In genomic region chr10:110923856-110924493, GRCh38 we compare ENCODE assay signal across 12 cellular contexts. TPM values are rescaled to one million over a fixed set of nuclear protein-coding genes. Genes with fewer than 3 reads are reported as not detected.
DNase-seq lines count a peak whose midpoint lies in the region; ATAC-seq and TF ChIP-seq lines count a peak whose summit lies in the region.
"Had no signal": no experiment of that assay in that cellular context is flagged by ENCODE, and none has a peak within 500 bp of the region (broad histone marks: within the 10 kb centered on the region; RNA-seq: fewer than 3 reads in every experiment).

No MANE protein-coding gene starts in this region.

- no peak for TF ChIP-seq CTCF in type B pancreatic cell (conservative IDR thresholded peaks at IDR 0.05)

- H3K4me1 ChIP-seq in adipocyte (ENCODE audit: control insufficient read depth, insufficient read depth, low read length), result peaks cover 43% of the 10 kb centered on the region

- no peaks in the 10 kb centered on the region for H3K36me3 Mint-ChIP-seq in activated naive CD4-positive, alpha-beta T cell treated with anti-CD3 and anti-CD28 coated beads, Interleukin-2, amount 50 U/mL, for 24 hours
- H3K36me3 Mint-ChIP-seq in activated naive CD4-positive, alpha-beta T cell treated with anti-CD3 and anti-CD28 coated beads, Interleukin-2, amount 10 ng/mL, durations not matched to agents 7 days and 5 days, result peaks cover 3% of the 10 kb centered on the region
- peaks cover 4% of the 10 kb centered on the region for H3K36me3 Mint-ChIP-seq in type B pancreatic cell

- ATAC-seq in HG03432 (IDR thresholded peaks at IDR 0.05; ENCODE audit: unreplicated experiment), result peak; percentile 25

- H3K36me3 ChIP-seq in adipocyte (ENCODE audit: control insufficient read depth, insufficient read depth, low read length, severe bottlenecking), result no peaks in the 10 kb centered on the region
- H3K36me3 ChIP-seq: uterus had no signal

- CTCF ChIA-PET in activated naive CD4-positive, alpha-beta T cell treated with anti-CD3 and anti-CD28 coated beads, Interleukin-2, amount 10 ng/mL, durations not matched to agents 7 days and 5 days (lab: Charles Lee), result no interaction called here

- no peaks in the 10 kb centered on the region for H3K27me3 ChIP-seq in adipocyte (replicated peaks; ENCODE audit: control insufficient read depth, insufficient read depth, low read length)
- H3K27me3 ChIP-seq: neural progenitor cell, uterus had no signal

- no peak for DNase-seq in activated naive CD4-positive, alpha-beta T cell treated with anti-CD3 and anti-CD28 coated beads, Interleukin-2, amount 10 ng/mL, durations not matched to agents 7 days and 5 days
- DNase-seq in adipocyte (ENCODE audit: low read depth), result no peak
- no peak for DNase-seq in type B pancreatic cell (ENCODE audit: extremely low spot score, unreplicated experiment)
- DNase-seq in NCI-H748 treated with DMSO at 0.1 percent for 48 hours (lab: John Stamatoyannopoulos, UW), result no peak
- DNase-seq in GM19240 (ENCODE audit: insufficient read length, low spot score), result no peak
- DNase-seq in NCI-H2227 treated with DMSO at 0.1 percent for 48 hours (lab: John Stamatoyannopoulos, UW), result no peak
- DNase-seq: activated gamma-delta T cell treated with Interleukin-2 at 50 U/mL for 16 hours, NCI-H69, uterus had no signal

- no peak overlapping the region for H3K9ac ChIP-seq in adipocyte (ENCODE audit: low read length)
- H3K9ac ChIP-seq: neural progenitor cell had no signal

- H3K9me3 ChIP-seq in adipocyte (ENCODE audit: control insufficient read depth, low read length), result no peaks in the 10 kb centered on the region
- H3K9me3 ChIP-seq: uterus had no signal

- H3K27me3 Mint-ChIP-seq in activated naive CD4-positive, alpha-beta T cell treated with anti-CD3 and anti-CD28 coated beads, Interleukin-2, amount 50 U/mL, for 24 hours, result no peaks in the 10 kb centered on the region
- no peaks in the 10 kb centered on the region for H3K27me3 Mint-ChIP-seq in activated naive CD4-positive, alpha-beta T cell treated with anti-CD3 and anti-CD28 coated beads, Interleukin-2, amount 10 ng/mL, durations not matched to agents 7 days and 5 days
- no peaks in the 10 kb centered on the region for H3K27me3 Mint-ChIP-seq in type B pancreatic cell

- H3K4me3 ChIP-seq in adipocyte (ENCODE audit: low read length), result peak overlapping the region; percentile 3
- H3K4me3 ChIP-seq: neural progenitor cell, uterus had no signal

- peak overlapping the region; percentile 4 for H3K27ac Mint-ChIP-seq in activated naive CD4-positive, alpha-beta T cell treated with anti-CD3 and anti-CD28 coated beads, Interleukin-2, amount 50 U/mL, for 24 hours
- H3K27ac Mint-ChIP-seq in activated naive CD4-positive, alpha-beta T cell treated with anti-CD3 and anti-CD28 coated beads, Interleukin-2, amount 10 ng/mL, durations not matched to agents 7 days and 5 days, result no peak overlapping the region
- no peak overlapping the region for H3K27ac Mint-ChIP-seq in type B pancreatic cell
- H3K27ac Mint-ChIP-seq: neural progenitor cell had no signal

- peaks cover 65% of the 10 kb centered on the region for H3K4me1 Mint-ChIP-seq in activated naive CD4-positive, alpha-beta T cell treated with anti-CD3 and anti-CD28 coated beads, Interleukin-2, amount 50 U/mL, for 24 hours
- H3K4me1 Mint-ChIP-seq in activated naive CD4-positive, alpha-beta T cell treated with anti-CD3 and anti-CD28 coated beads, Interleukin-2, amount 10 ng/mL, durations not matched to agents 7 days and 5 days, result peaks cover 33% of the 10 kb centered on the region
- H3K4me1 Mint-ChIP-seq in type B pancreatic cell (ENCODE audit: unreplicated experiment), result peaks cover 21% of the 10 kb centered on the region

- peak overlapping the region; percentile 41 for H3K4me3 Mint-ChIP-seq in activated naive CD4-positive, alpha-beta T cell treated with anti-CD3 and anti-CD28 coated beads, Interleukin-2, amount 50 U/mL, for 24 hours
- H3K4me3 Mint-ChIP-seq in activated naive CD4-positive, alpha-beta T cell treated with anti-CD3 and anti-CD28 coated beads, Interleukin-2, amount 10 ng/mL, durations not matched to agents 7 days and 5 days, result no peak overlapping the region
- peak overlapping the region; percentile 39 for H3K4me3 Mint-ChIP-seq in type B pancreatic cell
- H3K4me3 Mint-ChIP-seq: neural progenitor cell had no signal

- H3K9me3 Mint-ChIP-seq in activated naive CD4-positive, alpha-beta T cell treated with anti-CD3 and anti-CD28 coated beads, Interleukin-2, amount 50 U/mL, for 24 hours, result no peaks in the 10 kb centered on the region
- no peaks in the 10 kb centered on the region for H3K9me3 Mint-ChIP-seq in activated naive CD4-positive, alpha-beta T cell treated with anti-CD3 and anti-CD28 coated beads, Interleukin-2, amount 10 ng/mL, durations not matched to agents 7 days and 5 days
- no peaks in the 10 kb centered on the region for H3K9me3 Mint-ChIP-seq in type B pancreatic cell
- H3K9me3 Mint-ChIP-seq: neural progenitor cell had no signal

RNA-seq across cellular contexts. Expression of gene SHOC2, which starts 4.6 kb away (rescaled TPM):
- 38.7 and 44.3 TPM in 2 replicates for total RNA-seq in type B pancreatic cell (ENCODE audit: low replicate concordance)

RNA-seq across cellular contexts. Expression of gene BBIP1, which starts 5.0 kb away (rescaled TPM):
- total RNA-seq in type B pancreatic cell (ENCODE audit: low replicate concordance), result 15.8 and 24.8 TPM in 2 replicates

RNA-seq across cellular contexts. Expression of gene PDCD4, which starts 52.2 kb away (rescaled TPM):
- 122 and 145 TPM in 2 replicates for total RNA-seq in type B pancreatic cell (ENCODE audit: low replicate concordance)
